In the genomic region with DNA sequence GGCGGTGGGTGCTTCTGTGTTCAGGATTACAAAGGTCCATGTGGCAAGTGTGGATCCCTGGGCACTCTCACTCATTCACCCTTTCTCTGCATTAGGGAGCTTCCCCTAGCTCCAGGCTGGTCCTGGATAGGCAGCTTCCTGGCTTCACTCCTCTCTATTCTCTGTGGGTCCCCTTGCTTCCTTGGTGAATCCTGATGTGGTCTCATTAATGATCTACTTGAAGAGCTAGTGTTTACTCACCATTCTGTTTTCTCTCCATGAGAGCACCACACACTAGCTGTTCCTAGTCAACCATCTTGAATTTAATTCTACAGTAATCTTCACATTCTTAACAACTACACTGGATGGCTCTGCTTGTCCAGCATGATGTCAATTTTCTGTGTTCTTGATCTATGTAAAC, we compare ENCODE assay signal across 9 cellular contexts.
"Had no signal": no experiment of that assay in that cellular context is flagged by ENCODE, and none has a peak within 500 bp of the region (broad histone marks: within the 10 kb centered on the region; RNA-seq: fewer than 3 reads in every experiment).

No MANE protein-coding gene starts in this region.

- H3K27ac ChIP-seq: GM23248, HL-60 had no signal

- H3K4me1 ChIP-seq: HAP-1 had no signal

- H2AFZ ChIP-seq: GM23248 had no signal

- DNase-seq: GM23248, GOT3, H7, HFFc6, IMR-90, KG1 had no signal

- H3K9ac ChIP-seq: GM23248 had no signal

- H3K36me3 ChIP-seq: HAP-1 had no signal

- H3K4me3 ChIP-seq: GM23248, HAP-1, K562 had no signal

- H3K9me3 ChIP-seq: HAP-1 had no signal
